8 cellular contexts compared by ENCODE assay signal in genomic region chr15:40282870-40283614, GRCh38. TPM values are rescaled to one million over a fixed set of nuclear protein-coding genes. Genes with fewer than 3 reads are reported as not detected.
DNase-seq lines count a peak whose midpoint lies in the region; ATAC-seq and TF ChIP-seq lines count a peak whose summit lies in the region.

TSS of gene ANKRD63 (minus strand) at chr15:40283064. CDS start at chr15:40282586, 478 bp downstream.

- no peak within 1 kb of the TSS for H3K9ac ChIP-seq in fibroblast of lung (ENCODE audit: insufficient read depth, low read length)

- H4K20me1 ChIP-seq in DOHH2 (ENCODE audit: control insufficient read depth, insufficient read depth, low read depth, low read length) (no peaks in the 10 kb centered on the region), fibroblast of lung (ENCODE audit: control insufficient read depth, extremely low read depth, insufficient read depth, low read length) (no peaks in the 10 kb centered on the region)

- DNase-seq in HuH-7.5 (ENCODE audit: low spot score) (peak; percentile 79), fibroblast of lung (ENCODE audit: low read depth in 2 of 2) (no peak), progenitor cell of endocrine pancreas (ENCODE audit: low spot score, unreplicated experiment) (no peak), HuH-7 (ENCODE audit: low spot score) (no peak), iPS-NIHi7 (ENCODE audit: extremely low spot score) (no peak), NCI-H446 treated with DMSO at 0.1 percent for 48 hours (lab: John Stamatoyannopoulos, UW) (no peak)
- DNase-seq in activated CD8-positive, alpha-beta T cell treated with anti-CD3 and anti-CD28 coated beads, Interleukin-2, amount 10 ng/mL, durations not matched to agents 7 days and 5 days: peak; percentile 49

- H3K9me3 ChIP-seq in DOHH2 (ENCODE audit: control insufficient read depth, insufficient read depth, low read length): no peaks in the 10 kb centered on the region
- no peaks in the 10 kb centered on the region for H3K9me3 ChIP-seq in fibroblast of lung (ENCODE audit: control insufficient read depth, insufficient read depth, low read depth, low read length)

- H3K4me3 Mint-ChIP-seq in activated CD8-positive, alpha-beta T cell treated with anti-CD3 and anti-CD28 coated beads, Interleukin-2, amount 10 ng/mL, durations not matched to agents 7 days and 5 days: peak within 1 kb of the TSS; percentile 61
- peak within 1 kb of the TSS; percentile 44 for H3K4me3 Mint-ChIP-seq in progenitor cell of endocrine pancreas (ENCODE audit: low read depth)

- no peaks in the 10 kb centered on the region for H3K9me3 Mint-ChIP-seq in activated CD8-positive, alpha-beta T cell treated with anti-CD3 and anti-CD28 coated beads, Interleukin-2, amount 10 ng/mL, durations not matched to agents 7 days and 5 days (ENCODE audit: insufficient read depth)
- H3K9me3 Mint-ChIP-seq in progenitor cell of endocrine pancreas (ENCODE audit: low read depth): no peaks in the 10 kb centered on the region

- 0 out of 2 replicates have a peak, but pooled peaks cover 3% of the 10 kb centered on the region for H3F3A ChIP-seq in DOHH2 (ENCODE audit: control insufficient read depth, insufficient read depth)

- no peak within 1 kb of the TSS for H3K27ac Mint-ChIP-seq in activated CD8-positive, alpha-beta T cell treated with anti-CD3 and anti-CD28 coated beads, Interleukin-2, amount 10 ng/mL, durations not matched to agents 7 days and 5 days
- no peak within 1 kb of the TSS for H3K27ac Mint-ChIP-seq in progenitor cell of endocrine pancreas

- peaks cover 37% of the 10 kb centered on the region for H3K27me3 ChIP-seq in DOHH2 (ENCODE audit: control insufficient read depth, low read length)
- H3K27me3 ChIP-seq in fibroblast of lung (ENCODE audit: control insufficient read depth, insufficient read depth, low read length): peaks cover 48% of the 10 kb centered on the region

- H3K27ac ChIP-seq in DOHH2 (ENCODE audit: low read depth, low read length): no peak within 1 kb of the TSS
- H3K27ac ChIP-seq in fibroblast of lung (ENCODE audit: insufficient read depth, low read length): no peak within 1 kb of the TSS

- peak within 1 kb of the TSS; percentile 51 for H2AFZ ChIP-seq in fibroblast of lung (ENCODE audit: low read length)

- H3K4me1 ChIP-seq in DOHH2 (ENCODE audit: control insufficient read depth, low read length) (peaks cover 14% of the 10 kb centered on the region), fibroblast of lung (ENCODE audit: control insufficient read depth, extremely low read depth, insufficient read depth, low read length) (peaks cover 2% of the 10 kb centered on the region)

- no peaks in the 10 kb centered on the region for H3K36me3 Mint-ChIP-seq in activated CD8-positive, alpha-beta T cell treated with anti-CD3 and anti-CD28 coated beads, Interleukin-2, amount 10 ng/mL, durations not matched to agents 7 days and 5 days (ENCODE audit: low read depth)
- H3K36me3 Mint-ChIP-seq in progenitor cell of endocrine pancreas (ENCODE audit: insufficient read depth): no peaks in the 10 kb centered on the region

- H3K79me2 ChIP-seq in DOHH2 (ENCODE audit: control insufficient read depth, low read length): no peaks in the 10 kb centered on the region
- H3K79me2 ChIP-seq in fibroblast of lung (ENCODE audit: control insufficient read depth, insufficient read depth, low read length): no peaks in the 10 kb centered on the region

- no peaks in the 10 kb centered on the region for H3K36me3 ChIP-seq in DOHH2 (ENCODE audit: control insufficient read depth, low read length)
- no peaks in the 10 kb centered on the region for H3K36me3 ChIP-seq in fibroblast of lung (ENCODE audit: control insufficient read depth, insufficient read depth, low read length)

- peak; percentile 68 for ATAC-seq in activated CD8-positive, alpha-beta T cell treated with anti-CD3 and anti-CD28 coated beads, Interleukin-2, amount 10 ng/mL, durations not matched to agents 7 days and 5 days

- H3K4me2 ChIP-seq in DOHH2 (ENCODE audit: low read length) (peak within 1 kb of the TSS; percentile 65), fibroblast of lung (ENCODE audit: extremely low read depth, insufficient read depth, low read length) (peak within 1 kb of the TSS; percentile 71)

- peaks cover 7% of the 10 kb centered on the region for H3K4me1 Mint-ChIP-seq in activated CD8-positive, alpha-beta T cell treated with anti-CD3 and anti-CD28 coated beads, Interleukin-2, amount 10 ng/mL, durations not matched to agents 7 days and 5 days (ENCODE audit: low read depth)
- H3K4me1 Mint-ChIP-seq in progenitor cell of endocrine pancreas (ENCODE audit: low read depth): peaks cover 12% of the 10 kb centered on the region

- H3K4me3 ChIP-seq in DOHH2 (ENCODE audit: low read length) (peak within 1 kb of the TSS; percentile 61), fibroblast of lung (replicated peaks in 1 of 4; ENCODE audit: control extremely low read depth in 1 of 4, insufficient read depth in 1 of 4, low read depth in 3 of 4, low read length in 4 of 4) (peak within 1 kb of the TSS in 3 of 4 experiments; percentile 15 to 38 (median 37))

- POLR2A ChIA-PET in activated CD8-positive, alpha-beta T cell treated with anti-CD3 and anti-CD28 coated beads, Interleukin-2, amount 10 ng/mL, durations not matched to agents 7 days and 5 days (lab: Charles Lee): interaction anchor here (1.0 to 1.7 kb wide), 2 partner anchors 25 to 54 kb away, joined by 4 to 7 read pairs; partner anchors contain the start of gene PLCB2

- H3K27me3 Mint-ChIP-seq in activated CD8-positive, alpha-beta T cell treated with anti-CD3 and anti-CD28 coated beads, Interleukin-2, amount 10 ng/mL, durations not matched to agents 7 days and 5 days (ENCODE audit: low read depth): peaks cover 43% of the 10 kb centered on the region
- peaks cover 74% of the 10 kb centered on the region for H3K27me3 Mint-ChIP-seq in progenitor cell of endocrine pancreas

- H3K9me2 ChIP-seq in DOHH2 (replicated peaks; ENCODE audit: control insufficient read depth, low read length): no peaks in the 10 kb centered on the region

- CTCF ChIA-PET in activated CD8-positive, alpha-beta T cell treated with anti-CD3 and anti-CD28 coated beads, Interleukin-2, amount 10 ng/mL, durations not matched to agents 7 days and 5 days (lab: Charles Lee): interaction anchor here (0.8 to 6.6 kb wide), 9 partner anchors 9 to 55 kb away, joined by 3 to 49 read pairs (median 4); partner anchors contain the start of gene PLCB2

- TF ChIP-seq CTCF in DOHH2 (IDR thresholded peaks at IDR 0.05; ENCODE audit: low read depth, low read length, poor library complexity, severe bottlenecking) (no peak), fibroblast of lung (conservative IDR thresholded peaks at IDR 0.05 in 1 of 2, IDR thresholded peaks at IDR 0.05 in 1 of 2; ENCODE audit: low read depth in 1 of 2, low read length in 2 of 2) (no peak), progenitor cell of endocrine pancreas (IDR thresholded peaks at IDR 0.05; ENCODE audit: unreplicated experiment) (no peak)

RNA-seq across cellular contexts. Expression of gene ANKRD63, which starts in this region (rescaled TPM):
- under 1 TPM in 1 of 2 experiments, not detected in 1; 0.37 TPM for total RNA-seq in activated CD8-positive, alpha-beta T cell treated with anti-CD3 and anti-CD28 coated beads, Interleukin-2, amount 10 ng/mL, durations not matched to agents 7 days and 5 days
- total RNA-seq in fibroblast of lung: not detected in 2 replicates
- polyA plus RNA-seq in fibroblast of lung: not detected in 2 replicates
- polyA plus RNA-seq in fibroblast of lung (2012): not detected in 2 replicates
- polyA minus RNA-seq in fibroblast of lung (ENCODE audit: low replicate concordance): not detected in 2 replicates
- not detected in 2 replicates for total RNA-seq in progenitor cell of endocrine pancreas

Comparison
In these comparisons a context has a peak if more than half of its experiments do, and no peak if none do; other contexts are left out.
1. Peak in DNase-seq and ATAC-seq in activated CD8-positive, alpha-beta T cell treated with anti-CD3 and anti-CD28 coated beads, Interleukin-2, amount 10 ng/mL, durations not matched to agents 7 days and 5 days; RNA of the gene not detected or under 1 TPM.